In the genomic region with DNA sequence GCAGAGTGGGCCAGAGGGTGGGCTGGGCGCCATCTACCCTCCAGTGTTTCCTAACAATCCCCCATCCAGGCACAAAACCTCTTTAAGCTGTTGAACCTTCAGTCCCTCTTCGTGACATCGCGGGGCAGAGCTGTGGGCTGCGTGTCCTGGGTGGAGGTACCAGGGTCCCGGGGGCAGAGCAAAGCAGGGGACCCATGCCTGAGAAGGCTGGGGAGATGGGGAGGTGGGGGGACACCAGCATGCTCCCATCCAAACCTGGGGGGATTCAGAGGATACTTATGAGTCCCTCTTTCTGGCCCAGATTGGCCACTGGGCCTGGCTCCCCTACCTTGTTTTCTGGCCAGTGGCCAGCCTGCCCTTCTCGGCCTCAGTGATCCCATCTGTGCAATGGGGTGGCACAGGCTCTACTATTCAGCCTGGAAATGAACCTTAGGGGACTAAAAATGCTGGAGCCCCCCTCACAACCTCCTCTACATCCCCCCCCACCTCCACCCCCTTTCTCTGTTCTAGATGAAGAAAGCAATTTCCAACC, we compare ENCODE assay signal across 18 cellular contexts. TPM values are rescaled to one million over a fixed set of nuclear protein-coding genes. Genes with fewer than 3 reads are reported as not detected.
DNase-seq lines count a peak whose midpoint lies in the region; ATAC-seq, FAIRE-seq and TF ChIP-seq lines count a peak whose summit lies in the region.
"Had no signal": no experiment of that assay in that cellular context is flagged by ENCODE, and none has a peak within 500 bp of the region (broad histone marks: within the 10 kb centered on the region; RNA-seq: fewer than 3 reads in every experiment).

No MANE protein-coding gene starts in this region.

- CTCF ChIA-PET in IMR-90 (lab: Yijun Ruan, JAX) = no interaction called here

- no peak overlapping the region for H3K56ac ChIP-seq in IMR-90 (ENCODE audit: extremely low read depth, insufficient read depth, low read length)

- POLR2A ChIA-PET in IMR-90 (lab: Charles Lee; ENCODE audit: unreplicated experiment) = no interaction called here

- no peak overlapping the region for H4K8ac ChIP-seq in IMR-90 (ENCODE audit: low read depth in 2 of 2, low read length in 2 of 2)
- H4K8ac ChIP-seq in neuronal stem cell (ENCODE audit: low read depth, low read length) = no peak overlapping the region

- H3K4me1 ChIP-seq in BLaER1 (no peaks in the 10 kb centered on the region), IMR-90 (ENCODE audit: control insufficient read depth, insufficient read depth, low read length) (no peaks in the 10 kb centered on the region), astrocyte (ENCODE audit: insufficient read depth, low read length) (no peaks in the 10 kb centered on the region), neuronal stem cell (ENCODE audit: control insufficient read depth in 2 of 2, insufficient read depth in 1 of 2, low read depth in 1 of 2, low read length in 2 of 2) (peaks cover 0 to 2% of the 10 kb centered on the region in 2 donors), Peyer's patch (peaks cover 0 to 5% (median 0%) of the 10 kb centered on the region in 4 donors)
- H3K4me1 ChIP-seq: Caco-2, HAP-1 had no signal

- dilution Hi-C loops in IMR-90 (cut with HindIII; ENCODE audit: low sequenced_read_pairs, unreplicated experiment) = no loop called here

- H3K4me2 ChIP-seq in BLaER1 = peak overlapping the region; percentile 30; the same call in 1 of the 2 replicates
- H3K4me2 ChIP-seq in IMR-90 (ENCODE audit: low read depth, low read length) = no peak overlapping the region
- no peak overlapping the region for H3K4me2 ChIP-seq in astrocyte (ENCODE audit: low read length)
- no peak overlapping the region for H3K4me2 ChIP-seq in neuronal stem cell (ENCODE audit: insufficient read depth, low read length, poor library complexity, severe bottlenecking)

- H3K36me3 ChIP-seq in BLaER1 = no peaks in the 10 kb centered on the region
- H3K36me3 ChIP-seq in IMR-90 (ENCODE audit: control insufficient read depth, insufficient read depth, low read length) = no peaks in the 10 kb centered on the region
- H3K36me3 ChIP-seq in astrocyte (ENCODE audit: insufficient read depth, low read length) = no peaks in the 10 kb centered on the region
- H3K36me3 ChIP-seq in neuronal stem cell (replicated peaks in 1 of 2; ENCODE audit: control insufficient read depth in 2 of 2, insufficient read depth in 2 of 2, low read length in 2 of 2) = no peaks in the 10 kb centered on the region
- H3K36me3 ChIP-seq in Peyer's patch = no peaks in the 10 kb centered on the region
- H3K36me3 ChIP-seq: BE2C, HAP-1 had no signal

- H3K9ac ChIP-seq in BLaER1 (no peak overlapping the region), IMR-90 (ENCODE audit: low read depth, low read length) (no peak overlapping the region), astrocyte (ENCODE audit: low read length) (no peak overlapping the region), neuronal stem cell (ENCODE audit: low read depth, low read length, poor library complexity) (peak overlapping the region; percentile 77)
- H3K9ac ChIP-seq: GM23248 had no signal

- H3K27me3 ChIP-seq in BLaER1 (no peaks in the 10 kb centered on the region), IMR-90 (ENCODE audit: control insufficient read depth, insufficient read depth, low read length) (peaks cover 9% of the 10 kb centered on the region), astrocyte (ENCODE audit: insufficient read depth, low read length) (no peaks in the 10 kb centered on the region), neuronal stem cell (ENCODE audit: control insufficient read depth in 3 of 3, insufficient read depth in 3 of 3, low read depth in 1 of 3, low read length in 3 of 3) (peaks cover 0 to 13% (median 0%) of the 10 kb centered on the region in 3 experiments), Peyer's patch (no peaks in the 10 kb centered on the region)
- H3K27me3 ChIP-seq: BE2C had no signal

- no peaks in the 10 kb centered on the region for H3K79me1 ChIP-seq in IMR-90 (ENCODE audit: low read depth in 1 of 2, low read length in 2 of 2)
- no peaks in the 10 kb centered on the region for H3K79me1 ChIP-seq in neuronal stem cell (ENCODE audit: low read depth, low read length)

- no peak for TF ChIP-seq CTCF in IMR-90 (conservative IDR thresholded peaks at IDR 0.05; ENCODE audit: low read depth, low read length)
- TF ChIP-seq CTCF in astrocyte (IDR thresholded peaks at IDR 0.05; ENCODE audit: insufficient read depth, low read depth, low read length) = no peak
- TF ChIP-seq CTCF in Peyer's patch (IDR thresholded peaks at IDR 0.05) = no peak
- no peak for TF ChIP-seq CTCF in glutamatergic neuron (IDR thresholded peaks at IDR 0.05; ENCODE audit: partially characterized antibody, unreplicated experiment)

- H2BK5ac ChIP-seq in IMR-90 (ENCODE audit: low read depth, low read length, poor library complexity, severe bottlenecking) (no peak overlapping the region), neuronal stem cell (ENCODE audit: low read length) (no peak overlapping the region)

- H3K14ac ChIP-seq in IMR-90 (replicated peaks; ENCODE audit: low read depth, low read length) (no peak overlapping the region), neuronal stem cell (ENCODE audit: low read length) (no peak overlapping the region)

- H2AK9ac ChIP-seq in IMR-90 (replicated peaks; ENCODE audit: low read depth, low read length, poor library complexity) = peak overlapping the region; percentile 85

- in situ Hi-C loops in IMR-90 (cut with MboI; ENCODE audit: low sequenced_read_pairs) = no loop called here

- H2BK20ac ChIP-seq in IMR-90 (ENCODE audit: low read depth, low read length) = no peak overlapping the region

- DNase-seq in IMR-90 (no peak), astrocyte (ENCODE audit: low read depth) (no peak), neuronal stem cell (ENCODE audit: low spot score) (no peak), caudate nucleus (lab: John Stamatoyannopoulos, UW) (no peak), Peyer's patch (no peak), glutamatergic neuron (no peak)
- DNase-seq: DMS79 treated with DMSO at 0.1 percent for 48 hours had no signal

- no peak overlapping the region for H4K91ac ChIP-seq in IMR-90 (ENCODE audit: insufficient read depth, low read depth, low read length)
- H4K91ac ChIP-seq in neuronal stem cell (ENCODE audit: low read depth, low read length, poor library complexity) = no peak overlapping the region

- no peak for TF ChIP-seq RAD21 in IMR-90 (IDR thresholded peaks at IDR 0.05; ENCODE audit: low read length)

- intact Hi-C loops in IMR-90 (cut with micrococcal nuclease) = loop anchor here (2.0 kb wide), 3 partner anchors 24 to 240 kb away; no protein-coding TSS in a partner anchor

- H3K9me1 ChIP-seq in IMR-90 (ENCODE audit: insufficient read depth, low read length) = no peaks in the 10 kb centered on the region

- H2BK12ac ChIP-seq in neuronal stem cell (ENCODE audit: low read length) = no peak overlapping the region

- H3K23ac ChIP-seq in IMR-90 (ENCODE audit: low read depth, low read length) (no peak overlapping the region), neuronal stem cell (ENCODE audit: low read depth, low read length, poor library complexity) (peak overlapping the region; percentile 13)

- no peak overlapping the region for H2BK120ac ChIP-seq in IMR-90 (ENCODE audit: low read depth, low read length)
- H2BK120ac ChIP-seq in neuronal stem cell (ENCODE audit: low read depth, low read length) = no peak overlapping the region

- H2AFZ ChIP-seq in IMR-90 (replicated peaks; ENCODE audit: low read length, poor library complexity) (peak overlapping the region; percentile 86), astrocyte (ENCODE audit: low read depth, low read length) (peak overlapping the region; percentile 26), neuronal stem cell (ENCODE audit: low read length) (peak overlapping the region; percentile 45)

- H3K4ac ChIP-seq in IMR-90 (ENCODE audit: low read depth, low read length) (no peak overlapping the region), neuronal stem cell (ENCODE audit: low read length) (no peak overlapping the region)

- H2AK5ac ChIP-seq in IMR-90 (ENCODE audit: low read depth, low read length) (peak overlapping the region; percentile 24; the same call in 1 of the 2 replicates), neuronal stem cell (ENCODE audit: low read depth, low read length) (no peak overlapping the region)

- H3K4me3 ChIP-seq in BLaER1 = no peak overlapping the region
- H3K4me3 ChIP-seq in IMR-90 (ENCODE audit: insufficient read depth, low read depth, low read length) = no peak overlapping the region
- no peak overlapping the region for H3K4me3 ChIP-seq in astrocyte (ENCODE audit: insufficient read depth, low read depth, low read length)
- H3K4me3 ChIP-seq in neuronal stem cell (ENCODE audit: low read length in 2 of 2) = no peak overlapping the region
- no peak overlapping the region for H3K4me3 ChIP-seq in Peyer's patch
- H3K4me3 ChIP-seq: A549, GM23248, HAP-1 had no signal

- no peak for FAIRE-seq in astrocyte (lab: Jason Lieb, UNC)
- FAIRE-seq: A549 had no signal

- H3K18ac ChIP-seq in IMR-90 (ENCODE audit: low read depth, low read length) = no peak overlapping the region
- peak overlapping the region; percentile 59 for H3K18ac ChIP-seq in neuronal stem cell (ENCODE audit: low read length)

- ATAC-seq in IMR-90 (ENCODE audit: low read depth) = no peak

- no CpG with 5 or more reads among the region's 7 CpGs for WGBS in IMR-90 (ENCODE audit: extremely low coverage in 2 of 2, insufficient read length in 1 of 2), 2 experiments
- WGBS in neuronal stem cell (ENCODE audit: extremely low coverage in 2 of 2, insufficient read length in 2 of 2, insufficient replicate concordance in 1 of 2), 2 donors = no CpG with 5 or more reads among the region's 7 CpGs

- H4K20me1 ChIP-seq in BLaER1 (no peaks in the 10 kb centered on the region), IMR-90 (ENCODE audit: insufficient read depth, low read length) (no peaks in the 10 kb centered on the region), astrocyte (ENCODE audit: insufficient read depth, low read length) (no peaks in the 10 kb centered on the region)

- H3K36me3 Mint-ChIP-seq in astrocyte (ENCODE audit: low read depth, unreplicated experiment) = no peaks in the 10 kb centered on the region
- H3K36me3 Mint-ChIP-seq in glutamatergic neuron (ENCODE audit: unreplicated experiment) = no peaks in the 10 kb centered on the region

- no peak overlapping the region for H3K27ac ChIP-seq in BLaER1
- no peak overlapping the region for H3K27ac ChIP-seq in IMR-90 (ENCODE audit: insufficient read depth, low read length)
- no peak overlapping the region for H3K27ac ChIP-seq in astrocyte (ENCODE audit: low read depth, low read length)
- H3K27ac ChIP-seq in neuronal stem cell (replicated peaks; ENCODE audit: low read length) = no peak overlapping the region
- no peak overlapping the region for H3K27ac ChIP-seq in caudate nucleus (ENCODE audit: low read depth, low read length)
- no peak overlapping the region for H3K27ac ChIP-seq in Peyer's patch
- H3K27ac ChIP-seq: A549, GM23248, HL-60 had no signal

- peaks cover 13% of the 10 kb centered on the region for H3K27me3 Mint-ChIP-seq in astrocyte (ENCODE audit: low read depth, unreplicated experiment)
- H3K27me3 Mint-ChIP-seq in glutamatergic neuron (ENCODE audit: unreplicated experiment) = peaks cover 2% of the 10 kb centered on the region

- no peaks in the 10 kb centered on the region for H3K79me2 ChIP-seq in astrocyte (ENCODE audit: insufficient read depth, low read length)

- no peak overlapping the region for H4K5ac ChIP-seq in IMR-90 (ENCODE audit: low read depth, low read length)

- H2BK15ac ChIP-seq in IMR-90 (ENCODE audit: low read depth, low read length) (no peak overlapping the region), neuronal stem cell (ENCODE audit: low read length) (no peak overlapping the region)

- H3K4me1 Mint-ChIP-seq in astrocyte (ENCODE audit: low read depth, unreplicated experiment) (peaks cover 4% of the 10 kb centered on the region), glutamatergic neuron (ENCODE audit: low read depth, unreplicated experiment) (peaks cover 6% of the 10 kb centered on the region)

- H3K4me3 Mint-ChIP-seq in astrocyte (ENCODE audit: unreplicated experiment) (no peak overlapping the region), glutamatergic neuron (ENCODE audit: unreplicated experiment) (no peak overlapping the region)
- H3K4me3 Mint-ChIP-seq: CD4-positive, alpha-beta T cell had no signal

- no peak for TF ChIP-seq POLR2A in IMR-90 (IDR thresholded peaks at IDR 0.05; ENCODE audit: low read depth, low read length)
- TF ChIP-seq POLR2A in Peyer's patch (IDR thresholded peaks at IDR 0.05) = no peak

- no peak overlapping the region for H3K27ac Mint-ChIP-seq in astrocyte (ENCODE audit: unreplicated experiment)
- no peak overlapping the region for H3K27ac Mint-ChIP-seq in glutamatergic neuron (ENCODE audit: unreplicated experiment)
- H3K27ac Mint-ChIP-seq: CD4-positive, alpha-beta T cell had no signal

- no peaks in the 10 kb centered on the region for H3K9me3 ChIP-seq in BLaER1
- H3K9me3 ChIP-seq in IMR-90 (ENCODE audit: control insufficient read depth, insufficient read depth, low read length) = no peaks in the 10 kb centered on the region
- no peaks in the 10 kb centered on the region for H3K9me3 ChIP-seq in astrocyte (ENCODE audit: insufficient read depth, low read depth, low read length)
- H3K9me3 ChIP-seq in neuronal stem cell (replicated peaks in 1 of 2; ENCODE audit: control insufficient read depth in 2 of 2, insufficient read depth in 1 of 2, low read depth in 1 of 2, low read length in 2 of 2) = no peaks in the 10 kb centered on the region
- H3K9me3 ChIP-seq in Peyer's patch = no peaks in the 10 kb centered on the region
- H3K9me3 ChIP-seq: A549, BE2C, Caco-2, HAP-1 had no signal

- BruUV-seq in IMR-90 (replicated peaks; lab: Mats Ljungman, UMichigan) = no TSS peak

- H3K9me3 Mint-ChIP-seq in astrocyte (ENCODE audit: unreplicated experiment) = peaks cover 2% of the 10 kb centered on the region
- H3K9me3 Mint-ChIP-seq in glutamatergic neuron (ENCODE audit: unreplicated experiment) = no peaks in the 10 kb centered on the region
- H3K9me3 Mint-ChIP-seq: CD4-positive, alpha-beta T cell had no signal

RNA-seq across cellular contexts. Expression of a gene that starts 10.4 kb away (rescaled TPM):
- total RNA-seq in IMR-90 (2012; rRNA removed) (not detected in 2 replicates), astrocyte (0.36 and 0.64 TPM in 2 replicates), Peyer's patch (not detected), glutamatergic neuron (ENCODE audit: unreplicated experiment) (not detected)
- polyA plus RNA-seq in IMR-90 (2012; rRNA removed) = 0.09 and 0.11 TPM in 2 replicates
- 0.14 and 0.41 TPM in 2 replicates for polyA plus RNA-seq in IMR-90 (2012; cell fraction: cytosol; rRNA removed)
- 0.70 and 0.76 TPM in 2 replicates for polyA plus RNA-seq in IMR-90 (2012; cell fraction: nucleus; rRNA removed; ENCODE audit: low replicate concordance)
- polyA plus RNA-seq in neuronal stem cell (2013, experiment 1 of 2) = 2.9 TPM
- polyA plus RNA-seq in neuronal stem cell (2013, experiment 2 of 2) = 2.7 TPM
- total RNA-seq: Caco-2; CD4-positive, alpha-beta T cell; GM23248; HT1080; PC-3 had no signal
- polyA plus RNA-seq: GM23248 had no signal

RNA-seq across cellular contexts. Expression of a gene that starts 11.3 kb away (rescaled TPM):
- total RNA-seq in IMR-90 (2012; rRNA removed) = not detected in 2 replicates
- 0.05 TPM in 1 of 2 replicates, not detected in the other for polyA plus RNA-seq in IMR-90 (2012; rRNA removed)
- polyA plus RNA-seq in IMR-90 (2012; cell fraction: cytosol; rRNA removed) = 0.07 and 0.16 TPM in 2 replicates
- polyA plus RNA-seq in IMR-90 (2012; cell fraction: nucleus; rRNA removed; ENCODE audit: low replicate concordance) = 0.76 and 1.0 TPM in 2 replicates
- 0.16 TPM in 1 of 2 replicates, not detected in the other for total RNA-seq in astrocyte
- 0.13 TPM for polyA plus RNA-seq in neuronal stem cell (2013, experiment 1 of 2)
- polyA plus RNA-seq in neuronal stem cell (2013, experiment 2 of 2) = 0.08 TPM
- under 1 TPM in 1 of 4 donors, not detected in 3; 0.47 TPM for total RNA-seq in Peyer's patch
- total RNA-seq in glutamatergic neuron (ENCODE audit: unreplicated experiment) = 0.34 TPM
- total RNA-seq: Caco-2; CD4-positive, alpha-beta T cell; GM23248; HT1080; PC-3 had no signal
- polyA plus RNA-seq: GM23248 had no signal

RNA-seq across cellular contexts. Expression of a gene that starts 15.3 kb away (rescaled TPM):
- total RNA-seq in IMR-90 (2012; rRNA removed) (0.54 and 0.56 TPM in 2 replicates), astrocyte (0.45 and 0.55 TPM in 2 replicates), Peyer's patch (1 to 10 TPM in 3 of 4 donors, not detected in 1; 1.1 to 5.2 (median 1.1) TPM), glutamatergic neuron (ENCODE audit: unreplicated experiment) (not detected)
- polyA plus RNA-seq in IMR-90 (2012; rRNA removed) = 3.0 and 4.3 TPM in 2 replicates
- 2.7 and 5.1 TPM in 2 replicates for polyA plus RNA-seq in IMR-90 (2012; cell fraction: cytosol; rRNA removed)
- polyA plus RNA-seq in IMR-90 (2012; cell fraction: nucleus; rRNA removed; ENCODE audit: low replicate concordance) = 3.0 and 6.7 TPM in 2 replicates
- polyA plus RNA-seq in neuronal stem cell (2013, experiment 1 of 2) = not detected
- not detected for polyA plus RNA-seq in neuronal stem cell (2013, experiment 2 of 2)
- total RNA-seq: Caco-2; CD4-positive, alpha-beta T cell; HT1080; PC-3 had no signal
- polyA plus RNA-seq: A549 had no signal

RNA-seq across cellular contexts. Expression of a gene that starts 29.1 kb away (rescaled TPM):
- total RNA-seq in IMR-90 (2012; rRNA removed) = not detected in 2 replicates
- not detected in 2 replicates for polyA plus RNA-seq in IMR-90 (2012; rRNA removed)
- not detected in 2 replicates for polyA plus RNA-seq in IMR-90 (2012; cell fraction: cytosol; rRNA removed)
- not detected in 2 replicates for polyA plus RNA-seq in IMR-90 (2012; cell fraction: nucleus; rRNA removed; ENCODE audit: low replicate concordance)
- not detected in 2 replicates for total RNA-seq in astrocyte
- not detected for polyA plus RNA-seq in neuronal stem cell (2013, experiment 1 of 2)
- not detected for polyA plus RNA-seq in neuronal stem cell (2013, experiment 2 of 2)
- not detected for total RNA-seq in Peyer's patch
- total RNA-seq in glutamatergic neuron (ENCODE audit: unreplicated experiment) = not detected
- total RNA-seq: CD4-positive, alpha-beta T cell; GM23248; HT1080; M059J; PC-3 had no signal
- polyA plus RNA-seq: A549, GM23248 had no signal

RNA-seq across cellular contexts. Expression of a gene that starts 40.3 kb away (rescaled TPM):
- total RNA-seq in IMR-90 (2012; rRNA removed) = 0.18 and 0.28 TPM in 2 replicates
- polyA plus RNA-seq in IMR-90 (2012; rRNA removed) = 0.56 and 1.0 TPM in 2 replicates
- 0.57 and 1.4 TPM in 2 replicates for polyA plus RNA-seq in IMR-90 (2012; cell fraction: cytosol; rRNA removed)
- polyA plus RNA-seq in IMR-90 (2012; cell fraction: nucleus; rRNA removed; ENCODE audit: low replicate concordance) = 0.32 and 0.89 TPM in 2 replicates
- total RNA-seq in astrocyte = 0.11 and 0.38 TPM in 2 replicates
- 8.9 TPM for polyA plus RNA-seq in neuronal stem cell (2013, experiment 1 of 2)
- polyA plus RNA-seq in neuronal stem cell (2013, experiment 2 of 2) = 9.1 TPM
- 1 to 10 TPM in 2 of 4 donors, under 1 TPM in 1, not detected in 1; 0.80 to 3.5 (median 2.3) TPM for total RNA-seq in Peyer's patch
- 1.1 TPM for total RNA-seq in glutamatergic neuron (ENCODE audit: unreplicated experiment)
- total RNA-seq: CD4-positive, alpha-beta T cell had no signal

Comparison
In these comparisons a context has a peak if more than half of its experiments do, and no peak if none do; other contexts are left out.
1. H2AFZ ChIP-seq: peak in every context shown above with its lines; median percentile 86 in IMR-90; 45 in neuronal stem cell; 26 in astrocyte.